In genomic region chr6:136468711-136469110, GRCh38 we compare ENCODE assay signal across 22 cellular contexts.
"Had no signal": no experiment of that assay in that cellular context is flagged by ENCODE, and none has a peak within 500 bp of the region (broad histone marks: within the 10 kb centered on the region; RNA-seq: fewer than 3 reads in every experiment).

No MANE protein-coding gene starts in this region.

- H3K36me3 ChIP-seq: left ventricle myocardium inferior, neural progenitor cell, ovary, thoracic aorta, upper lobe of right lung had no signal

- H3K4me1 ChIP-seq: left ventricle myocardium inferior had no signal

- H3K4me3 ChIP-seq: left ventricle myocardium inferior, neural progenitor cell, ovary, smooth muscle cell, thoracic aorta, upper lobe of right lung had no signal

- H3K36me3 Mint-ChIP-seq: activated naive CD4-positive, alpha-beta T cell treated with anti-CD3 and anti-CD28 coated beads, Interleukin-2, amount 50 U/mL, for 24 hours; naive thymus-derived CD4-positive, alpha-beta T cell; neural progenitor cell had no signal

- H3K4me2 ChIP-seq: neural progenitor cell, smooth muscle cell had no signal

- H3K9ac ChIP-seq: neural progenitor cell had no signal

- H3K9me3 Mint-ChIP-seq: activated naive CD4-positive, alpha-beta T cell treated with anti-CD3 and anti-CD28 coated beads, Interleukin-2, amount 50 U/mL, for 24 hours; effector memory CD8-positive, alpha-beta T cell; naive thymus-derived CD4-positive, alpha-beta T cell; neural progenitor cell; stimulated activated naive CD8-positive, alpha-beta T cell treated with anti-CD3 and anti-CD28 coated beads, Interleukin-15, amount 100 ng/mL, for 72 hours had no signal

- ATAC-seq: effector memory CD8-positive, alpha-beta T cell; naive thymus-derived CD4-positive, alpha-beta T cell; sciatic nerve; stimulated activated naive CD8-positive, alpha-beta T cell treated with anti-CD3 and anti-CD28 coated beads, Interleukin-15, amount 100 ng/mL, for 72 hours; upper lobe of right lung had no signal

- H3K27ac Mint-ChIP-seq: activated naive CD4-positive, alpha-beta T cell treated with anti-CD3 and anti-CD28 coated beads, Interleukin-2, amount 50 U/mL, for 24 hours; effector memory CD8-positive, alpha-beta T cell; naive thymus-derived CD4-positive, alpha-beta T cell; stimulated activated naive CD8-positive, alpha-beta T cell treated with anti-CD3 and anti-CD28 coated beads, Interleukin-15, amount 100 ng/mL, for 72 hours had no signal

- H3K27ac ChIP-seq: left ventricle myocardium inferior, neural progenitor cell, ovary, thoracic aorta, upper lobe of right lung, VCaP had no signal

- H3K4me3 Mint-ChIP-seq: activated naive CD4-positive, alpha-beta T cell treated with anti-CD3 and anti-CD28 coated beads, Interleukin-2, amount 50 U/mL, for 24 hours; effector memory CD8-positive, alpha-beta T cell; neural progenitor cell; stimulated activated naive CD8-positive, alpha-beta T cell treated with anti-CD3 and anti-CD28 coated beads, Interleukin-15, amount 100 ng/mL, for 72 hours had no signal

- DNase-seq: activated CD4-positive, alpha-beta T cell treated with anti-CD3 and anti-CD28 coated beads for 1 hour; activated CD8-positive, alpha-beta memory T cell treated with anti-CD3 and anti-CD28 coated beads for 24 hours; activated CD8-positive, alpha-beta memory T cell treated with anti-CD3 and anti-CD28 coated beads, Interleukin-2, amount 50 U/mL, for 48 hours; activated effector memory CD4-positive, alpha-beta T cell treated with Interleukin-2 at 50 U/mL for 16 hours; activated T-cell treated with anti-CD3 and anti-CD28 coated beads, Interleukin-2, amount 50 U/mL, for 48 hours; dermis blood vessel endothelial cell; effector memory CD8-positive, alpha-beta T cell; glutamatergic neuron; left ventricle myocardium inferior; mammary epithelial cell; naive thymus-derived CD4-positive, alpha-beta T cell; ovary; stimulated activated CD4-positive, alpha-beta T cell treated with anti-CD3 and anti-CD28 coated beads, Interleukin-4, amount 100 ng/mL, for 1 hour; stimulated activated naive CD8-positive, alpha-beta T cell treated with anti-CD3 and anti-CD28 coated beads, Interleukin-15, amount 100 ng/mL, for 72 hours; T-helper 2 cell; upper lobe of right lung had no signal

- H3K27me3 ChIP-seq: neural progenitor cell, ovary, upper lobe of right lung had no signal
